In genomic region chr17:83180264-83180995, GRCh38 we compare ENCODE assay signal across 24 cellular contexts.
DNase-seq lines count a peak whose midpoint lies in the region; ATAC-seq and TF ChIP-seq lines count a peak whose summit lies in the region.
"Had no signal": no experiment of that assay in that cellular context is flagged by ENCODE, and none has a peak within 500 bp of the region (broad histone marks: within the 10 kb centered on the region; RNA-seq: fewer than 3 reads in every experiment).

No MANE protein-coding gene starts in this region.

- H3K4me2 ChIP-seq in hepatocyte, result no peak overlapping the region
- no peak overlapping the region for H3K4me2 ChIP-seq in OCI-LY7 (ENCODE audit: low read length)

- H3K27me3 Mint-ChIP-seq in activated CD4-positive, alpha-beta memory T cell treated with anti-CD3 and anti-CD28 coated beads, Interleukin-2, amount 10 ng/mL, durations not matched to agents 7 days and 5 days, result peaks cover 10% of the 10 kb centered on the region
- H3K27me3 Mint-ChIP-seq in activated CD4-positive, alpha-beta memory T cell treated with anti-CD3 and anti-CD28 coated beads for 36 hours, result no peaks in the 10 kb centered on the region

- no peak for TF ChIP-seq POLR2A in sigmoid colon (IDR thresholded peaks at IDR 0.05)

- H3K9me3 ChIP-seq in RWPE2 (ENCODE audit: severe bottlenecking) (no peaks in the 10 kb centered on the region), hepatocyte (ENCODE audit: low read depth) (no peaks in the 10 kb centered on the region), sigmoid colon (no peaks in the 10 kb centered on the region), OCI-LY7 (ENCODE audit: low read length) (no peaks in the 10 kb centered on the region), SJCRH30 (replicated peaks) (no peaks in the 10 kb centered on the region; the same call in 1 of the 2 replicates)
- H3K9me3 ChIP-seq: prostate gland, uterus had no signal

- POLR2A ChIA-PET in activated CD4-positive, alpha-beta memory T cell treated with anti-CD3 and anti-CD28 coated beads, Interleukin-2, amount 10 ng/mL, durations not matched to agents 7 days and 5 days (lab: Charles Lee), result interaction anchor here (0.7 kb wide), 1 partner anchor 20 kb away, joined by 3 read pairs; no protein-coding TSS in a partner anchor
- POLR2A ChIA-PET in activated CD4-positive, alpha-beta memory T cell treated with anti-CD3 and anti-CD28 coated beads for 36 hours (lab: Charles Lee), result no interaction called here
- POLR2A ChIA-PET in OCI-LY7 (lab: Charles Lee), result interaction anchor here (0.5 to 1.1 kb wide), 2 partner anchors 13 to 217 kb away, joined by 3 to 4 read pairs; no protein-coding TSS in a partner anchor

- H2AFZ ChIP-seq in hepatocyte (no peak overlapping the region), OCI-LY7 (ENCODE audit: low read length) (no peak overlapping the region)

- H3K27me3 ChIP-seq in RWPE2 (ENCODE audit: insufficient read depth, poor library complexity, severe bottlenecking) (no peaks in the 10 kb centered on the region), hepatocyte (no peaks in the 10 kb centered on the region), sigmoid colon (no peaks in the 10 kb centered on the region), SJCRH30 (peaks cover 10% of the 10 kb centered on the region; the same call in 1 of the 2 replicates)
- H3K27me3 ChIP-seq: cardiac muscle cell, dorsolateral prefrontal cortex, uterus had no signal

- no peak for ATAC-seq in RWPE2 (ENCODE audit: low read depth)
- ATAC-seq in GM19023 (IDR thresholded peaks at IDR 0.05; ENCODE audit: unreplicated experiment), result no peak

- H3K4me1 ChIP-seq in RWPE2 (ENCODE audit: insufficient read depth, poor library complexity, severe bottlenecking) (no peaks in the 10 kb centered on the region), hepatocyte (ENCODE audit: insufficient read depth) (peaks cover 14% of the 10 kb centered on the region), sigmoid colon (no peaks in the 10 kb centered on the region), OCI-LY7 (ENCODE audit: insufficient read depth, low read length, poor library complexity, severe bottlenecking) (peaks cover 6% of the 10 kb centered on the region), SJCRH30 (peaks cover 8% of the 10 kb centered on the region)
- H3K4me1 ChIP-seq: prostate gland, uterus had no signal

- H3K4me3 Mint-ChIP-seq in activated CD4-positive, alpha-beta memory T cell treated with anti-CD3 and anti-CD28 coated beads, Interleukin-2, amount 10 ng/mL, durations not matched to agents 7 days and 5 days, result no peak overlapping the region
- no peak overlapping the region for H3K4me3 Mint-ChIP-seq in activated CD4-positive, alpha-beta memory T cell treated with anti-CD3 and anti-CD28 coated beads for 36 hours
- H3K4me3 Mint-ChIP-seq: memory B cell; naive thymus-derived CD4-positive, alpha-beta T cell had no signal

- H3K27ac ChIP-seq in RWPE2 (ENCODE audit: poor library complexity, severe bottlenecking), result no peak overlapping the region
- no peak overlapping the region for H3K27ac ChIP-seq in hepatocyte
- H3K27ac ChIP-seq in sigmoid colon, result no peak overlapping the region
- H3K27ac ChIP-seq in OCI-LY7 (ENCODE audit: low read depth, low read length, poor library complexity, severe bottlenecking), result no peak overlapping the region
- no peak overlapping the region for H3K27ac ChIP-seq in SJCRH30
- H3K27ac ChIP-seq: cardiac muscle cell, epithelial cell of prostate, prostate gland had no signal

- H4K20me1 ChIP-seq in hepatocyte (ENCODE audit: insufficient read depth, poor library complexity, severe bottlenecking) (no peaks in the 10 kb centered on the region), OCI-LY7 (ENCODE audit: insufficient read depth, low read length) (no peaks in the 10 kb centered on the region)

- BruUV-seq in OCI-LY7 (replicated peaks; lab: Mats Ljungman, UMichigan), result no TSS peak

- CTCF ChIA-PET in activated CD4-positive, alpha-beta memory T cell treated with anti-CD3 and anti-CD28 coated beads, Interleukin-2, amount 10 ng/mL, durations not matched to agents 7 days and 5 days (lab: Charles Lee), result interaction anchor here (1.1 kb wide), 1 partner anchor 20 kb away, joined by 4 read pairs; no protein-coding TSS in a partner anchor
- CTCF ChIA-PET in activated CD4-positive, alpha-beta memory T cell treated with anti-CD3 and anti-CD28 coated beads for 36 hours (lab: Charles Lee), result no interaction called here
- CTCF ChIA-PET in OCI-LY7 (lab: Charles Lee; ENCODE audit: unreplicated experiment), result no interaction called here

- H3K79me2 ChIP-seq in hepatocyte (no peaks in the 10 kb centered on the region), OCI-LY7 (ENCODE audit: insufficient read depth, low read depth, low read length) (no peaks in the 10 kb centered on the region)

- H3K27ac Mint-ChIP-seq in activated CD4-positive, alpha-beta memory T cell treated with anti-CD3 and anti-CD28 coated beads, Interleukin-2, amount 10 ng/mL, durations not matched to agents 7 days and 5 days, result no peak overlapping the region
- no peak overlapping the region for H3K27ac Mint-ChIP-seq in activated CD4-positive, alpha-beta memory T cell treated with anti-CD3 and anti-CD28 coated beads for 36 hours
- H3K27ac Mint-ChIP-seq: memory B cell had no signal

- WGBS in hepatocyte (ENCODE audit: low lambda C conversion rate, missing lambda C conversion rate), result 94% methylated on average over 24 of the region's 25 CpGs
- WGBS in sigmoid colon, 2 donors, result 94 to 95% methylated on average over 25 of the region's 25 CpGs

- intact Hi-C loops in activated CD4-positive, alpha-beta memory T cell treated with anti-CD3 and anti-CD28 coated beads for 36 hours (cut with micrococcal nuclease), result no loop called here
- intact Hi-C loops in sigmoid colon (cut with DNase I) (no loop called here), OCI-LY7 (cut with micrococcal nuclease; ENCODE audit: unreplicated experiment) (no loop called here)

- no peaks in the 10 kb centered on the region for H3K36me3 ChIP-seq in RWPE2 (ENCODE audit: low read depth)
- H3K36me3 ChIP-seq in hepatocyte (replicated peaks; ENCODE audit: insufficient read depth, low read depth), result no peaks in the 10 kb centered on the region
- H3K36me3 ChIP-seq in sigmoid colon, result no peaks in the 10 kb centered on the region
- no peaks in the 10 kb centered on the region for H3K36me3 ChIP-seq in OCI-LY7 (ENCODE audit: insufficient read depth, low read length)
- no peaks in the 10 kb centered on the region for H3K36me3 ChIP-seq in SJCRH30
- H3K36me3 ChIP-seq: cardiac muscle cell, prostate gland, uterus had no signal

- no peak for TF ChIP-seq CTCF in RWPE2 (IDR thresholded peaks at IDR 0.05; ENCODE audit: poor library complexity, severe bottlenecking)
- no peak for TF ChIP-seq CTCF in hepatocyte (IDR thresholded peaks at IDR 0.05; ENCODE audit: poor library complexity)
- no peak for TF ChIP-seq CTCF in sigmoid colon (IDR thresholded peaks at IDR 0.05)
- TF ChIP-seq CTCF in OCI-LY7 (conservative IDR thresholded peaks at IDR 0.05; ENCODE audit: low read length), result no peak

- TF ChIP-seq EP300 in sigmoid colon (IDR thresholded peaks at IDR 0.05), result no peak

- H3K9me3 Mint-ChIP-seq in activated CD4-positive, alpha-beta memory T cell treated with anti-CD3 and anti-CD28 coated beads, Interleukin-2, amount 10 ng/mL, durations not matched to agents 7 days and 5 days, result no peaks in the 10 kb centered on the region
- no peaks in the 10 kb centered on the region for H3K9me3 Mint-ChIP-seq in activated CD4-positive, alpha-beta memory T cell treated with anti-CD3 and anti-CD28 coated beads for 36 hours
- H3K9me3 Mint-ChIP-seq: memory B cell; naive thymus-derived CD4-positive, alpha-beta T cell had no signal

- no peaks in the 10 kb centered on the region for H3K36me3 Mint-ChIP-seq in activated CD4-positive, alpha-beta memory T cell treated with anti-CD3 and anti-CD28 coated beads, Interleukin-2, amount 10 ng/mL, durations not matched to agents 7 days and 5 days (ENCODE audit: low read depth)
- H3K36me3 Mint-ChIP-seq in activated CD4-positive, alpha-beta memory T cell treated with anti-CD3 and anti-CD28 coated beads for 36 hours, result no peaks in the 10 kb centered on the region
- H3K36me3 Mint-ChIP-seq: memory B cell; naive thymus-derived CD4-positive, alpha-beta T cell had no signal

- no peaks in the 10 kb centered on the region for H3K4me1 Mint-ChIP-seq in activated CD4-positive, alpha-beta memory T cell treated with anti-CD3 and anti-CD28 coated beads, Interleukin-2, amount 10 ng/mL, durations not matched to agents 7 days and 5 days
- H3K4me1 Mint-ChIP-seq in activated CD4-positive, alpha-beta memory T cell treated with anti-CD3 and anti-CD28 coated beads for 36 hours (ENCODE audit: low read depth), result no peaks in the 10 kb centered on the region

- H3K9me2 ChIP-seq in hepatocyte (replicated peaks; ENCODE audit: insufficient read depth) (no peaks in the 10 kb centered on the region), OCI-LY7 (ENCODE audit: insufficient read depth, low read length) (no peaks in the 10 kb centered on the region)

- DNase-seq in activated CD4-positive, alpha-beta memory T cell treated with anti-CD3 and anti-CD28 coated beads, Interleukin-2, amount 10 ng/mL, durations not matched to agents 7 days and 5 days, result peak; percentile 14
- no peak for DNase-seq in activated CD4-positive, alpha-beta memory T cell treated with anti-CD3 and anti-CD28 coated beads for 36 hours
- DNase-seq in RWPE2 (ENCODE audit: low spot score), result peak; percentile 26
- DNase-seq in hepatocyte (ENCODE audit: low spot score), result peak; percentile 2
- peak; percentile 42 for DNase-seq in sigmoid colon
- DNase-seq in OCI-LY7 (ENCODE audit: low spot score), result no peak
- DNase-seq in SJCRH30, result no peak
- DNase-seq: activated CD4-positive, alpha-beta T cell treated with anti-CD3 and anti-CD28 coated beads for 48 hours; activated gamma-delta T cell treated with Interleukin-2 at 50 U/mL for 16 hours; amniotic stem cell; HCEC 1CT; NCI-H1048; NCI-H2029; NCI-H446 treated with DMSO at 0.1 percent for 48 hours; stimulated activated CD4-positive, alpha-beta T cell treated with anti-CD3 and anti-CD28 coated beads, Interleukin-4, amount 100 ng/mL, for 4 hours; SW 1271; uterus had no signal

- no peak overlapping the region for H3K4me3 ChIP-seq in RWPE2 (ENCODE audit: severe bottlenecking)
- H3K4me3 ChIP-seq in hepatocyte, result no peak overlapping the region
- no peak overlapping the region for H3K4me3 ChIP-seq in sigmoid colon
- no peak overlapping the region for H3K4me3 ChIP-seq in OCI-LY7 (ENCODE audit: low read depth, low read length, poor library complexity, severe bottlenecking)
- H3K4me3 ChIP-seq in SJCRH30, result no peak overlapping the region
- H3K4me3 ChIP-seq: cardiac muscle cell, dorsolateral prefrontal cortex, prostate gland, uterus had no signal

Comparison
In these comparisons a context has a peak if more than half of its experiments do, and no peak if none do; other contexts are left out.
1. DNase-seq: peak in activated CD4-positive, alpha-beta memory T cell treated with anti-CD3 and anti-CD28 coated beads, Interleukin-2, amount 10 ng/mL, durations not matched to agents 7 days and 5 days (single experiment), RWPE2 (single experiment), hepatocyte (single experiment) and sigmoid colon (single experiment); none in activated CD4-positive, alpha-beta memory T cell treated with anti-CD3 and anti-CD28 coated beads for 36 hours (single experiment), OCI-LY7 (single experiment) and SJCRH30 (0 of 2).